ENCODE assay signal across 1 cellular context in the genomic region with DNA sequence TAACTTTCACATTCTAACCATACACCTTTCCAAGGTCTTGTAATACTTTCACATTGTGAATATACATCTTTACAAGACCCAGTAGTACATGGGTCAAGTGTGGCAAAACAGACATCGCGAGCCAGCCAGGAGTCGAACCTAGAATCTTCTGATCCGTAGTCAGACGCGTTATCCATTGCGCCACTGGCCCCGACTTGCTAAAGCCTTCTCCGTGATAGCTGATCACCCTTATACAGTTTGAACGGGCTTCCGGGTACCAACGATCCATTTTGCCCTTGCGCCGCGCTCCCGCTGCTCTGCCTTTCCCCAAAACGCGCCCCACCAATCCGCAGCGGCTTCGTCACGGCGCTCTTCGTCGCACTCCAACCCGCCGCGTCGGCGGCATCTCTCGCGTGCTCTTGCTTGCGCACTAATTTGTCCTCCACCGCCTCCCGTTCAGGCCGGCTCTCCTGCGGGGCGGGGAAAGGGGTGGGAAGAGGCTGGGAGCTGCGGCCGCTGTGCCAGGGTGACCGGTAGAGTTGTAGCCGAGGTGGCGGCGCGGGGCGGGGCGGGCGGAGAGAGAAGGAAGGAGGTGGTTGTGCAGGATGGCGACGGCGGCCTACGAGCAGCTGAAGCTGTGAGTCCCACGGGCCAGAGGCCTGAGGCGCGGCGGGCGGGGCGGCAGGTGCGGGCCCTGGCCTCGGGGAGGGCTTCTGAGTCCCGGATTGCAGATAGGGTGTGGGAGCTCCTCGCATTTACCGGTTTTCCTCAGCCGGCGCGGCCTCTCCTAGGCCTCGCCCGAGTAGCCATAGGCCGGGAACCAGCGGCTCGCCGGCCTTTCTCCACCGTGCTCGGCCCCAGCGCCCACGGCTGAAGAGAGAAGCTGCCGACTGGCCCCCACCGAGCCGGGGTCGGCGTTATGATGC.
TF ChIP-seq lines count a peak whose summit lies in the region.

Gene SACM1L (plus strand): TSS at position 515 of the 905 bp plus-strand sequence. CDS start 70 bp downstream, at position 585.

TF ChIP-seq in K562, 482 proteins besides CTCF, POLR2A, EP300 and RAD21 (continued from another document and continues in another):
- no peak for TF ChIP-seq CREB5 (CRISPR knock-in tag; IDR thresholded peaks at IDR 0.05)
- TF ChIP-seq TSC22D4 (tag; IDR thresholded peaks at IDR 0.05): no peak
- TF ChIP-seq ZBTB8A (IDR thresholded peaks at IDR 0.05; ENCODE audit: partially characterized antibody): peak; percentile 88
- no peak for TF ChIP-seq ZBED1 (IDR thresholded peaks at IDR 0.05)
- no peak for TF ChIP-seq HMG20B (CRISPR knock-in tag; IDR thresholded peaks at IDR 0.05)
- TF ChIP-seq, protein P1, sequence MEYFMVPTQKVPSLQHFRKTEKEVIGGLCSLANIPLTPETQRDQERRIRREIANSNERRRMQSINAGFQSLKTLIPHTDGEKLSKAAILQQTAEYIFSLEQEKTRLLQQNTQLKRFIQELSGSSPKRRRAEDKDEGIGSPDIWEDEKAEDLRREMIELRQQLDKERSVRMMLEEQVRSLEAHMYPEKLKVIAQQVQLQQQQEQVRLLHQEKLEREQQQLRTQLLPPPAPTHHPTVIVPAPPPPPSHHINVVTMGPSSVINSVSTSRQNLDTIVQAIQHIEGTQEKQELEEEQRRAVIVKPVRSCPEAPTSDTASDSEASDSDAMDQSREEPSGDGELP (CRISPR knock-in tag; IDR thresholded peaks at IDR 0.05; ENCODE audit: borderline replicate concordance): peak; percentile 96
- TF ChIP-seq, protein P2, sequence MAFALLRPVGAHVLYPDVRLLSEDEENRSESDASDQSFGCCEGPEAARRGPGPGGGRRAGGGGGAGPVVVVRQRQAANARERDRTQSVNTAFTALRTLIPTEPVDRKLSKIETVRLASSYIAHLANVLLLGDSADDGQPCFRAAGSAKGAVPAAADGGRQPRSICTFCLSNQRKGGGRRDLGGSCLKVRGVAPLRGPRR (CRISPR knock-in tag; IDR thresholded peaks at IDR 0.05): no peak
- TF ChIP-seq TCF3 (CRISPR knock-in tag; IDR thresholded peaks at IDR 0.05): peak; percentile 31; the same call in 1 of the 2 replicates
- peak; percentile 83 to 91 for TF ChIP-seq ARNT (IDR thresholded peaks at IDR 0.05)
- peak; percentile 58 for TF ChIP-seq KDM5B (IDR thresholded peaks at IDR 0.05; ENCODE audit: insufficient replicate concordance, low read depth, low read length)
- TF ChIP-seq CTBP1 (IDR thresholded peaks at IDR 0.05; ENCODE audit: borderline replicate concordance): peak; percentile 99
- no peak for TF ChIP-seq MCM5 (IDR thresholded peaks at IDR 0.05; ENCODE audit: low read depth)
- TF ChIP-seq ZNF584 (CRISPR knock-in tag; IDR thresholded peaks at IDR 0.05; ENCODE audit: low read depth): no peak
- no peak for TF ChIP-seq MLX (CRISPR knock-in tag; conservative IDR thresholded peaks at IDR 0.05)
- peak; percentile 41 to 86; a peak in 3 of 4 replicates for TF ChIP-seq NONO (IDR thresholded peaks at IDR 0.05; ENCODE audit: low read depth in 2 of 2, low read length in 1 of 2)
- TF ChIP-seq NR2F6 (CRISPR knock-in tag; IDR thresholded peaks at IDR 0.05): peak; percentile 85; the same call in 1 of the 2 replicates
- no peak for TF ChIP-seq ZNF57 (CRISPR knock-in tag; IDR thresholded peaks at IDR 0.05)
- peak; percentile 69; the same call in 1 of the 2 replicates for TF ChIP-seq DIDO1 (tag; IDR thresholded peaks at IDR 0.05; ENCODE audit: low read depth)
- no peak for TF ChIP-seq ZNF778 (CRISPR knock-in tag; IDR thresholded peaks at IDR 0.05)
- TF ChIP-seq ADNP (tag; IDR thresholded peaks at IDR 0.05): no peak; the same call in 1 of the 2 replicates
- TF ChIP-seq, protein P3, sequence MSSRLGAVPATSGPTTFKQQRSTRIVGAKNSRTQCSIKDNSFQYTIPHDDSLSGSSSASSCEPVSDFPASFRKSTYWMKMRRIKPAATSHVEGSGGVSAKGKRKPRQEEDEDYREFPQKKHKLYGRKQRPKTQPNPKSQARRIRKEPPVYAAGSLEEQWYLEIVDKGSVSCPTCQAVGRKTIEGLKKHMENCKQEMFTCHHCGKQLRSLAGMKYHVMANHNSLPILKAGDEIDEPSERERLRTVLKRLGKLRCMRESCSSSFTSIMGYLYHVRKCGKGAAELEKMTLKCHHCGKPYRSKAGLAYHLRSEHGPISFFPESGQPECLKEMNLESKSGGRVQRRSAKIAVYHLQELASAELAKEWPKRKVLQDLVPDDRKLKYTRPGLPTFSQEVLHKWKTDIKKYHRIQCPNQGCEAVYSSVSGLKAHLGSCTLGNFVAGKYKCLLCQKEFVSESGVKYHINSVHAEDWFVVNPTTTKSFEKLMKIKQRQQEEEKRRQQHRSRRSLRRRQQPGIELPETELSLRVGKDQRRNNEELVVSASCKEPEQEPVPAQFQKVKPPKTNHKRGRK (tag; IDR thresholded peaks at IDR 0.05): no peak
- no peak for TF ChIP-seq ZFP1 (CRISPR knock-in tag; IDR thresholded peaks at IDR 0.05)
- 0 out of 2 replicates have a peak, but pooled peaks have one; percentile 27 for TF ChIP-seq TGIF2 (CRISPR knock-in tag; IDR thresholded peaks at IDR 0.05)
- TF ChIP-seq ZNF707 (CRISPR knock-in tag; conservative IDR thresholded peaks at IDR 0.05): no peak
- TF ChIP-seq SNRNP70 (optimal IDR thresholded peaks at IDR 0.05; ENCODE audit: low read depth, low read length): no peak
- TF ChIP-seq, protein P4, sequence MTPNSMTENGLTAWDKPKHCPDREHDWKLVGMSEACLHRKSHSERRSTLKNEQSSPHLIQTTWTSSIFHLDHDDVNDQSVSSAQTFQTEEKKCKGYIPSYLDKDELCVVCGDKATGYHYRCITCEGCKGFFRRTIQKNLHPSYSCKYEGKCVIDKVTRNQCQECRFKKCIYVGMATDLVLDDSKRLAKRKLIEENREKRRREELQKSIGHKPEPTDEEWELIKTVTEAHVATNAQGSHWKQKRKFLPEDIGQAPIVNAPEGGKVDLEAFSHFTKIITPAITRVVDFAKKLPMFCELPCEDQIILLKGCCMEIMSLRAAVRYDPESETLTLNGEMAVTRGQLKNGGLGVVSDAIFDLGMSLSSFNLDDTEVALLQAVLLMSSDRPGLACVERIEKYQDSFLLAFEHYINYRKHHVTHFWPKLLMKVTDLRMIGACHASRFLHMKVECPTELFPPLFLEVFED (CRISPR knock-in tag; conservative IDR thresholded peaks at IDR 0.05): peak; percentile 73
- TF ChIP-seq HNRNPH1 (optimal IDR thresholded peaks at IDR 0.05; ENCODE audit: low read depth, low read length): no peak
- TF ChIP-seq, protein P5, sequence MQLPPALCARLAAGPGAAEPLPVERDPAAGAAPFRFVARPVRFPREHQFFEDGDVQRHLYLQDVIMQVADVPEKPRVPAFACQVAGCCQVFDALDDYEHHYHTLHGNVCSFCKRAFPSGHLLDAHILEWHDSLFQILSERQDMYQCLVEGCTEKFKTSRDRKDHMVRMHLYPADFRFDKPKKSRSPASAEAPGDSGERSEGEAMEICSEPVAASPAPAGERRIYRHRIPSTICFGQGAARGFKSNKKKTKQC (CRISPR knock-in tag; IDR thresholded peaks at IDR 0.05): 0 out of 2 replicates have a peak, but pooled peaks have one; percentile 39
- TF ChIP-seq ZFP30 (CRISPR knock-in tag; IDR thresholded peaks at IDR 0.05; ENCODE audit: borderline replicate concordance): no peak
- TF ChIP-seq BRF1 (IDR thresholded peaks at IDR 0.05; ENCODE audit: borderline replicate concordance, extremely low read depth, insufficient read length): peak; percentile 91
- TF ChIP-seq RBM22 (IDR thresholded peaks at IDR 0.05; ENCODE audit: low read depth, low read length, poor library complexity, severe bottlenecking): peak; percentile 82
- TF ChIP-seq ZNF280B (CRISPR knock-in tag; IDR thresholded peaks at IDR 0.05): no peak
- no peak; the same call in 1 of the 2 replicates for TF ChIP-seq HEY1 (CRISPR knock-in tag; IDR thresholded peaks at IDR 0.05; ENCODE audit: borderline replicate concordance)
- TF ChIP-seq FOXK2 (conservative IDR thresholded peaks at IDR 0.05 in 1 of 2, IDR thresholded peaks at IDR 0.05 in 1 of 2; ENCODE audit: low read depth in 2 of 2): peak; percentile 15 to 67; a peak in 2 of 4 replicates
- TF ChIP-seq SRSF7 (optimal IDR thresholded peaks at IDR 0.05; ENCODE audit: low read depth, low read length): no peak
- no peak for TF ChIP-seq ZBTB34 (CRISPR knock-in tag; IDR thresholded peaks at IDR 0.05)
- no peak for TF ChIP-seq THRAP3 (IDR thresholded peaks at IDR 0.05; ENCODE audit: borderline replicate concordance)
- peak; percentile 98 for TF ChIP-seq POLR3G (IDR thresholded peaks at IDR 0.05; ENCODE audit: extremely low read depth, insufficient read length, insufficient replicate concordance)
- 0 out of 2 replicates have a peak, but pooled peaks have one; percentile 4 for TF ChIP-seq ZSCAN29 (IDR thresholded peaks at IDR 0.05)
- TF ChIP-seq NR2C1 (IDR thresholded peaks at IDR 0.05): no peak
- no peak for TF ChIP-seq NR2C1 (tag; IDR thresholded peaks at IDR 0.05)
- TF ChIP-seq ZNF184 (CRISPR knock-in tag; IDR thresholded peaks at IDR 0.05): no peak
- peak; percentile 98; the same call in 1 of the 2 replicates for TF ChIP-seq HMGXB4 (CRISPR knock-in tag; IDR thresholded peaks at IDR 0.05)
- TF ChIP-seq CBX3 (IDR thresholded peaks at IDR 0.05; ENCODE audit: borderline replicate concordance in 1 of 2, low read length in 2 of 2): peak in 1 of 2 experiments; percentile 83; a peak in 1 of 3 replicates
- TF ChIP-seq ZNF311 (CRISPR knock-in tag; IDR thresholded peaks at IDR 0.05): 0 out of 2 replicates have a peak, but pooled peaks have one; percentile 22
- no peak for TF ChIP-seq RHOXF2B (CRISPR knock-in tag; conservative IDR thresholded peaks at IDR 0.05)
- TF ChIP-seq TEAD4 (IDR thresholded peaks at IDR 0.05; ENCODE audit: low read length): peak; percentile 83
- TF ChIP-seq TEAD4 (CRISPR knock-in tag; IDR thresholded peaks at IDR 0.05; ENCODE audit: borderline replicate concordance): no peak
- no peak for TF ChIP-seq STAG1 (CRISPR knock-in tag; IDR thresholded peaks at IDR 0.05; ENCODE audit: borderline replicate concordance)
- TF ChIP-seq CXXC5 (CRISPR knock-in tag; IDR thresholded peaks at IDR 0.05): peak; percentile 97
- peak; percentile 78 for TF ChIP-seq RFX5 (IDR thresholded peaks at IDR 0.05; ENCODE audit: low read depth, low read length)
- no peak for TF ChIP-seq SIX5 (IDR thresholded peaks at IDR 0.05; ENCODE audit: borderline replicate concordance in 1 of 2, insufficient read depth in 1 of 2, low read depth in 1 of 2, low read length in 2 of 2)
- no peak for TF ChIP-seq WHSC1 (IDR thresholded peaks at IDR 0.05; ENCODE audit: low read length)
- TF ChIP-seq CBFA2T3 (IDR thresholded peaks at IDR 0.05): no peak
